27 cellular contexts compared by ENCODE assay signal in the genomic region with DNA sequence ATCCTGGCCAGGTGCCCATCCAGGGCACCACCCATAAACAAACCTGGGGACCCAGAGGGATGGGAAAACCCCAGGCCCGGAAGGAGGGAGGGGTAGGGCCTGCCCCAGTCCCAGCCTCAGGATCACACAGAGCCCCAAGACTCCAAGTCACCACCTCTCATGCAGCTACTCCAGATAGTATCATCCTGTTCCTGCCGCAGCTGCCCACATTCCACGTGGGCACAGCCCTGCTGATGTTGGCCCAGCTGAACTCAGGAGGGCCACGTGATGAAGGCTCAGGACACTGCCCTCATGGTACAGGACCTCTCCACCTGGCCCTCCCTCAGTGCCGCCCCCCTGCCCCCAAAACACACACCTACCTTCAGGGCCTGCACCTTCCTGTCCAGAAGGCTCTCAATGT.
"Had no signal": no experiment of that assay in that cellular context is flagged by ENCODE, and none has a peak within 500 bp of the region (broad histone marks: within the 10 kb centered on the region; RNA-seq: fewer than 3 reads in every experiment).

No MANE protein-coding gene starts in this region.

- H3K27ac ChIP-seq: adrenal gland, cardiac muscle cell, coronary artery, foreskin keratinocyte, suprapubic skin, tibial artery had no signal

- H3K4me3 Mint-ChIP-seq: activated CD4-positive, alpha-beta T cell treated with anti-CD3 and anti-CD28 coated beads for 36 hours; activated naive CD4-positive, alpha-beta T cell treated with anti-CD3 and anti-CD28 coated beads for 36 hours; activated naive CD8-positive, alpha-beta T cell treated with anti-CD3 and anti-CD28 coated beads for 36 hours; activated T-helper 1 cell treated with anti-CD3 and anti-CD28 coated beads, Interleukin-12 subunit alpha, Interleukin-12 subunit beta, Interleukin-2, Interleukin-4 antibody, amounts not matched to agents 30 ng/mL and 10 ng/mL and 1 ng/mL, durations not matched to agents 14 hours and 24 hours and 36 hours; brain; memory B cell; naive thymus-derived CD4-positive, alpha-beta T cell; stimulated activated naive B cell treated with anti-CD40 and anti-IgM and Interleukin-4, amounts not matched to agents 10 μg/mL and 1 μg/mL and 100 μg/mL, for 72 hours had no signal

- H3K27me3 Mint-ChIP-seq: activated naive CD8-positive, alpha-beta T cell treated with anti-CD3 and anti-CD28 coated beads for 36 hours had no signal

- H3K4me1 ChIP-seq: adrenal gland, foreskin keratinocyte, suprapubic skin, tibial artery had no signal

- H3K4me1 Mint-ChIP-seq: activated CD4-positive, alpha-beta T cell treated with anti-CD3 and anti-CD28 coated beads for 36 hours; memory B cell had no signal

- H3K27ac Mint-ChIP-seq: activated CD4-positive, alpha-beta T cell treated with anti-CD3 and anti-CD28 coated beads for 36 hours; activated naive CD4-positive, alpha-beta T cell treated with anti-CD3 and anti-CD28 coated beads for 36 hours; activated naive CD8-positive, alpha-beta T cell treated with anti-CD3 and anti-CD28 coated beads for 36 hours; activated T-helper 1 cell treated with anti-CD3 and anti-CD28 coated beads, Interleukin-12 subunit alpha, Interleukin-12 subunit beta, Interleukin-2, Interleukin-4 antibody, amounts not matched to agents 30 ng/mL and 10 ng/mL and 1 ng/mL, durations not matched to agents 14 hours and 24 hours and 36 hours; memory B cell; naive thymus-derived CD4-positive, alpha-beta T cell; stimulated activated naive B cell treated with anti-CD40 and anti-IgM and Interleukin-4, amounts not matched to agents 10 μg/mL and 1 μg/mL and 100 μg/mL, for 72 hours had no signal

- H3K9me3 Mint-ChIP-seq: activated naive CD4-positive, alpha-beta T cell treated with anti-CD3 and anti-CD28 coated beads for 36 hours; activated naive CD8-positive, alpha-beta T cell treated with anti-CD3 and anti-CD28 coated beads for 36 hours; activated T-helper 1 cell treated with anti-CD3 and anti-CD28 coated beads, Interleukin-12 subunit alpha, Interleukin-12 subunit beta, Interleukin-2, Interleukin-4 antibody, amounts not matched to agents 30 ng/mL and 10 ng/mL and 1 ng/mL, durations not matched to agents 14 hours and 24 hours and 36 hours; brain; memory B cell; naive thymus-derived CD4-positive, alpha-beta T cell; stimulated activated naive B cell treated with anti-CD40 and anti-IgM and Interleukin-4, amounts not matched to agents 10 μg/mL and 1 μg/mL and 100 μg/mL, for 72 hours had no signal

- ATAC-seq: activated CD4-positive, alpha-beta T cell treated with anti-CD3 and anti-CD28 coated beads for 36 hours; esophagus mucosa; foreskin keratinocyte; naive thymus-derived CD4-positive, alpha-beta T cell; sciatic nerve; stimulated activated naive B cell treated with anti-CD40 and anti-IgM and Interleukin-4, amounts not matched to agents 10 μg/mL and 1 μg/mL and 100 μg/mL, for 72 hours had no signal

- FAIRE-seq: small intestine had no signal

- DNase-seq: activated CD4-positive, alpha-beta T cell treated with anti-CD3 and anti-CD28 coated beads for 36 hours; activated CD4-positive, alpha-beta T cell treated with anti-CD3 and anti-CD28 coated beads, Interleukin-2, amount 50 U/mL, for 4 hours; activated CD4-positive, CD25-positive, alpha-beta regulatory T cell; activated effector memory CD4-positive, alpha-beta T cell treated with anti-CD3 and anti-CD28 coated beads, Interleukin-2, amount 50 U/mL, for 16 hours; activated naive CD4-positive, alpha-beta T cell treated with anti-CD3 and anti-CD28 coated beads for 36 hours; activated naive CD8-positive, alpha-beta T cell treated with anti-CD3 and anti-CD28 coated beads for 36 hours; activated T-cell treated with anti-CD3 and anti-CD28 coated beads for 4 hours; adrenal gland; aorta; cerebellar nuclear complex; foreskin keratinocyte; glutamatergic neuron; islet precursor cell; midbrain; naive thymus-derived CD4-positive, alpha-beta T cell; small intestine; stimulated activated CD4-positive, alpha-beta T cell treated with anti-CD3 and anti-CD28 coated beads, Interleukin-4, amount 100 ng/mL, for 24 hours; stimulated activated naive B cell treated with anti-CD40 and anti-IgM and Interleukin-4, amounts not matched to agents 10 μg/mL and 1 μg/mL and 100 μg/mL, for 72 hours; tibial artery had no signal

- H3K36me3 ChIP-seq: adrenal gland, cardiac muscle cell, suprapubic skin, tibial artery had no signal

- H3K9me3 ChIP-seq: adrenal gland, suprapubic skin, tibial artery had no signal

- H3K27me3 ChIP-seq: adrenal gland, suprapubic skin had no signal

- H3K36me3 Mint-ChIP-seq: activated naive CD8-positive, alpha-beta T cell treated with anti-CD3 and anti-CD28 coated beads for 36 hours; brain; memory B cell; naive thymus-derived CD4-positive, alpha-beta T cell; stimulated activated naive B cell treated with anti-CD40 and anti-IgM and Interleukin-4, amounts not matched to agents 10 μg/mL and 1 μg/mL and 100 μg/mL, for 72 hours had no signal

- H3K4me3 ChIP-seq: adrenal gland, cardiac muscle cell, coronary artery, suprapubic skin, tibial artery had no signal
